ENCODE assay signal across 8 cellular contexts in genomic region chr6:17585766-17586502, GRCh38. TPM values are rescaled to one million over a fixed set of nuclear protein-coding genes. Genes with fewer than 3 reads are reported as not detected.
DNase-seq lines count a peak whose midpoint lies in the region; ATAC-seq, FAIRE-seq and TF ChIP-seq lines count a peak whose summit lies in the region.

No MANE protein-coding gene starts in this region.

- H3K79me2 ChIP-seq in GM12878 (ENCODE audit: control insufficient read depth, insufficient read depth, low read length), result no peaks in the 10 kb centered on the region

- DNase-seq in GM12865 (ENCODE audit: low read depth), result peak; percentile 19
- DNase-seq in GM12878 (ENCODE audit: low read depth, low spot score), result no peak
- no peak for DNase-seq in naive B cell
- no peak for DNase-seq in NCI-H446 treated with DMSO at 0.1 percent for 48 hours (lab: John Stamatoyannopoulos, UW)
- no peak for DNase-seq in medulla oblongata (ENCODE audit: extremely low spot score)

- intact Hi-C loops in GM12878 (cut with micrococcal nuclease; ENCODE audit: unreplicated experiment), result no loop called here

- no peaks in the 10 kb centered on the region for H3K36me3 ChIP-seq in GM12878 (ENCODE audit: control insufficient read depth in 2 of 2, insufficient read depth in 2 of 2, low read length in 1 of 2)

- in situ Hi-C loops in GM12878 (cut with MboI), result no loop called here

- no peak overlapping the region for H3K4me3 Mint-ChIP-seq in naive B cell

- TF ChIP-seq RAD21 in GM12878 (IDR thresholded peaks at IDR 0.05; ENCODE audit: insufficient read depth, low read depth, low read length), result no peak

- H3K27ac ChIP-seq in GM12878 (ENCODE audit: control insufficient read depth, insufficient read depth), result no peak overlapping the region

- ATAC-seq in GM12878, result peak; percentile 68
- ATAC-seq in naive B cell (ENCODE audit: low read depth in 2 of 2), result peak; percentile 37 to 45
- no peak for ATAC-seq in GM21619 (IDR thresholded peaks at IDR 0.05; ENCODE audit: unreplicated experiment)
- ATAC-seq in GM18909 (IDR thresholded peaks at IDR 0.05; ENCODE audit: poor library complexity, unreplicated experiment), result no peak

- POLR2A ChIA-PET in GM12878 (lab: Charles Lee), result interaction anchor here (0.7 kb wide), 1 partner anchor 213 kb away, joined by 3 read pairs; no protein-coding TSS in a partner anchor

- H3K4me3 ChIP-seq in GM12865 (ENCODE audit: low read depth, low read length), result no peak overlapping the region
- H3K4me3 ChIP-seq in GM12878, result no peak overlapping the region

- H3K9me3 ChIP-seq in GM12878 (replicated peaks; ENCODE audit: control insufficient read depth, insufficient read depth, low read length), result no peaks in the 10 kb centered on the region

- 40% methylated on average over 7 of the region's 7 CpGs for WGBS in GM12878 (ENCODE audit: insufficient coverage, insufficient replicate concordance, low lambda C conversion rate, missing lambda C conversion rate)

- no peak overlapping the region for H3K9ac ChIP-seq in GM12878 (ENCODE audit: control insufficient read depth, insufficient read depth, low read length)

- FAIRE-seq in GM12878 (lab: Jason Lieb, UNC), result no peak

- H3K27ac Mint-ChIP-seq in naive B cell, result peak overlapping the region in 1 of 6 donors; percentile 56

- H3K27me3 ChIP-seq in GM12878 (replicated peaks in 1 of 2; ENCODE audit: control insufficient read depth in 2 of 2, insufficient read depth in 2 of 2, low read length in 1 of 2), result no peaks in the 10 kb centered on the region

- RAD21 ChIA-PET in GM12878 (lab: Charles Lee; ENCODE audit: unreplicated experiment), result interaction anchor here (1.0 to 1.1 kb wide), 3 partner anchors 15 to 230 kb away, joined by 3 read pairs; no protein-coding TSS in a partner anchor

- CTCF ChIA-PET in GM12878 (lab: Yijun Ruan, JAX), result interaction anchor here (0.9 to 5.6 kb wide), 6 partner anchors 13 to 428 kb away, joined by 3 to 70 read pairs (median 6); partner anchors contain the start of gene FAM8A1

- H2AFZ ChIP-seq in GM12878 (ENCODE audit: control insufficient read depth, low read depth, low read length), result no peak overlapping the region

- TF ChIP-seq EP300 in GM12878 (IDR thresholded peaks at IDR 0.05; ENCODE audit: borderline replicate concordance in 1 of 2, control insufficient read depth in 1 of 2, low read depth in 2 of 2, low read length in 2 of 2), result no peak

- no peaks in the 10 kb centered on the region for H3K36me3 Mint-ChIP-seq in naive B cell

- no peak for TF ChIP-seq POLR2A in GM12878 (IDR thresholded peaks at IDR 0.05; ENCODE audit: low read depth, low read length)

- H3K9me3 Mint-ChIP-seq in naive B cell, result peaks cover 0 to 4% (median 0%) of the 10 kb centered on the region in 7 donors

- peaks cover 0 to 12% (median 4%) of the 10 kb centered on the region in 3 donors for H3K27me3 Mint-ChIP-seq in naive B cell

- H3K4me1 Mint-ChIP-seq in naive B cell, result peaks cover 0 to 4% (median 0%) of the 10 kb centered on the region in 3 donors

- BruUV-seq in GM12878 (replicated peaks; lab: Mats Ljungman, UMichigan), result no TSS peak

- TF ChIP-seq CTCF in GM12865 (IDR thresholded peaks at IDR 0.05; ENCODE audit: insufficient read depth, low read depth, low read length, missing control alignments), result peak; percentile 20
- TF ChIP-seq CTCF in LNCAP (IDR thresholded peaks at IDR 0.05), result peak; percentile 44; the same call in 1 of the 2 replicates
- peak in 2 of 3 experiments; percentile 11 to 35; a peak in 1 of 6 replicates for TF ChIP-seq CTCF in GM12878 (IDR thresholded peaks at IDR 0.05 in 2 of 3, conservative IDR thresholded peaks at IDR 0.05 in 1 of 3; ENCODE audit: control insufficient read depth in 2 of 3, extremely low read depth in 1 of 3, insufficient read depth in 1 of 3, low read depth in 3 of 3, low read length in 3 of 3)

- H3K4me1 ChIP-seq in GM12878 (ENCODE audit: control insufficient read depth, insufficient read depth, low read length), result no peaks in the 10 kb centered on the region

- SMC1A ChIA-PET in GM12878 (lab: Charles Lee; ENCODE audit: uncharacterized antibody, unreplicated experiment), result interaction anchor here (0.6 to 6.2 kb wide), 7 partner anchors 115 to 434 kb away, joined by 3 to 60 read pairs (median 3); no protein-coding TSS in a partner anchor

- no peak overlapping the region for H3K4me2 ChIP-seq in GM12878 (ENCODE audit: control insufficient read depth, insufficient read depth)

- H4K20me1 ChIP-seq in GM12878 (ENCODE audit: control insufficient read depth, insufficient read depth), result no peaks in the 10 kb centered on the region

TF ChIP-seq in GM12878, 131 proteins besides CTCF, POLR2A, EP300 and RAD21:
- 0 out of 2 replicates have a peak, but pooled peaks have one; percentile 8 for TF ChIP-seq IKZF1 (conservative IDR thresholded peaks at IDR 0.05)
- TF ChIP-seq CREB1 (IDR thresholded peaks at IDR 0.05; ENCODE audit: low read depth), result no peak

RNA-seq across cellular contexts. Expression of gene FAM8A1, which starts 14.2 kb away (rescaled TPM):
- 13.0 and 14.2 TPM in 2 replicates for total RNA-seq in GM12878 (2013; cell fraction: nucleolus; rRNA removed)
- total RNA-seq in GM12878 (2014; rRNA removed) (3.7 and 4.6 TPM in 2 replicates), GM12878 (2014; rRNA removed; fragmentation: Illumina TruSeq; extraction: Trizol) (4.1 and 4.3 TPM in 2 replicates), GM12878 (2021) (3.8 and 4.5 TPM in 2 replicates)
- 1.9 TPM for polyA plus RNA-seq in GM12878 (2011; ENCODE audit: low read depth)
- polyA plus RNA-seq in GM12878 (2011; rRNA removed) (7.4 and 12.3 TPM in 2 replicates), GM12878 (2014; fragmentation: Illumina TruSeq; extraction: Trizol) (3.9 and 6.2 TPM in 2 replicates), GM12878 (2014; fragmentation: Nextera tagmentation; extraction: Ambion mirVana) (1 to 10 TPM; 1.4 to 1.5 TPM), GM12878 (2014; rRNA removed) (2.7 and 3.2 TPM in 2 replicates), GM12878 (2016; fragmentation: Nextera tagmentation; extraction: Ambion mirVana) (1 to 10 TPM; 2.9 to 3.4 TPM), naive B cell (ENCODE audit: low read depth in 6 of 6) (1 to 10 TPM in 5 of 6 donors, not detected in 1; 1.5 to 3.4 (median 2.0) TPM)
- polyA plus RNA-seq in GM12878 (2011; cell fraction: cytosol; rRNA removed), result 1.8 and 2.6 TPM in 2 replicates
- 5.3 and 7.2 TPM in 2 replicates for polyA plus RNA-seq in GM12878 (2011; cell fraction: nucleus; rRNA removed)
- 5.4 and 6.0 TPM in 2 replicates for polyA plus RNA-seq in GM12878 (2012)
- 1.7 and 2.9 TPM in 2 replicates for polyA minus RNA-seq in GM12878 (2011; rRNA and poly(A)+ RNA removed)
- 1.5 and 1.6 TPM in 2 replicates for polyA minus RNA-seq in GM12878 (2011; cell fraction: cytosol; rRNA and poly(A)+ RNA removed)
- polyA minus RNA-seq in GM12878 (2011; cell fraction: nucleus; rRNA and poly(A)+ RNA removed), result 2.7 and 3.8 TPM in 2 replicates

Comparison
In these comparisons a context has a peak if more than half of its experiments do, and no peak if none do; other contexts are left out.
1. ATAC-seq: peak in GM12878 (single experiment) and naive B cell (2 of 2); none in GM21619 (single experiment) and GM18909 (single experiment).
2. Peak in every context shown above with its lines, with median percentiles within 50 percentile points of each other: CTCF ChIP-seq.